In genomic region chr3:17144665-17144993, GRCh38 we compare ENCODE assay signal across 25 cellular contexts.
DNase-seq lines count a peak whose midpoint lies in the region; ATAC-seq and TF ChIP-seq lines count a peak whose summit lies in the region.
"Had no signal": no experiment of that assay in that cellular context is flagged by ENCODE, and none has a peak within 500 bp of the region (broad histone marks: within the 10 kb centered on the region; RNA-seq: fewer than 3 reads in every experiment).

No MANE protein-coding gene starts in this region.

- no peak overlapping the region for H3K4me3 ChIP-seq in ovary
- H3K4me3 ChIP-seq in PC-9, result no peak overlapping the region
- H3K4me3 ChIP-seq: heart left ventricle, left ventricle myocardium inferior, smooth muscle cell, stomach, uterus had no signal

- peaks cover 8% of the 10 kb centered on the region for H3K4me1 Mint-ChIP-seq in activated T-cell treated with anti-CD3 and anti-CD28 coated beads, Interleukin-2, amount 50 U/mL, for 4 hours (ENCODE audit: low read depth)
- H3K4me1 Mint-ChIP-seq in activated CD8-positive, alpha-beta T cell treated with anti-CD3 and anti-CD28 coated beads, Interleukin-2, amount 10 ng/mL, durations not matched to agents 7 days and 5 days (ENCODE audit: low read depth), result peaks cover 31% of the 10 kb centered on the region

- TF ChIP-seq CTCF in GM20000 (IDR thresholded peaks at IDR 0.05; ENCODE audit: extremely low read depth, missing control alignments), result no peak
- no peak for TF ChIP-seq CTCF in ovary (IDR thresholded peaks at IDR 0.05)
- no peak for TF ChIP-seq CTCF in PC-9 (conservative IDR thresholded peaks at IDR 0.05)

- POLR2A ChIA-PET in activated CD8-positive, alpha-beta T cell treated with anti-CD3 and anti-CD28 coated beads, Interleukin-2, amount 10 ng/mL, durations not matched to agents 7 days and 5 days (lab: Charles Lee), result interaction anchor here (1.0 kb wide), 1 partner anchor 90 kb away, joined by 4 read pairs; no protein-coding TSS in a partner anchor
- POLR2A ChIA-PET in PC-9 (lab: Charles Lee; ENCODE audit: unreplicated experiment), result no interaction called here

- H3K4me1 ChIP-seq in ovary (ENCODE audit: insufficient read depth) (no peaks in the 10 kb centered on the region), PC-9 (replicated peaks; ENCODE audit: insufficient read depth) (no peaks in the 10 kb centered on the region)
- H3K4me1 ChIP-seq: BE2C, stomach, uterus had no signal

- peak overlapping the region; percentile 50 for H3K27ac Mint-ChIP-seq in activated CD8-positive, alpha-beta T cell treated with anti-CD3 and anti-CD28 coated beads, Interleukin-2, amount 10 ng/mL, durations not matched to agents 7 days and 5 days

- CTCF ChIA-PET in activated CD8-positive, alpha-beta T cell treated with anti-CD3 and anti-CD28 coated beads, Interleukin-2, amount 10 ng/mL, durations not matched to agents 7 days and 5 days (lab: Charles Lee), result no interaction called here
- CTCF ChIA-PET in PC-9 (lab: Charles Lee), result no interaction called here

- no peak overlapping the region for H3K4me3 Mint-ChIP-seq in activated T-cell treated with anti-CD3 and anti-CD28 coated beads, Interleukin-2, amount 50 U/mL, for 4 hours
- H3K4me3 Mint-ChIP-seq in activated CD8-positive, alpha-beta T cell treated with anti-CD3 and anti-CD28 coated beads, Interleukin-2, amount 10 ng/mL, durations not matched to agents 7 days and 5 days, result no peak overlapping the region

- no peaks in the 10 kb centered on the region for H4K20me1 ChIP-seq in PC-9 (ENCODE audit: insufficient read depth)

- TF ChIP-seq EP300 in ovary (IDR thresholded peaks at IDR 0.05), result no peak

- H3K9me2 ChIP-seq in PC-9 (ENCODE audit: insufficient read depth), result no peaks in the 10 kb centered on the region

- BruUV-seq in PC-9 (replicated peaks; lab: Mats Ljungman, UMichigan), result no TSS peak

- H3F3A ChIP-seq in PC-9 (ENCODE audit: insufficient read depth, low read depth), result no peaks in the 10 kb centered on the region

- H3K27ac ChIP-seq in ovary, result no peak overlapping the region
- no peak overlapping the region for H3K27ac ChIP-seq in PC-9
- H3K27ac ChIP-seq: heart left ventricle, left ventricle myocardium inferior, stomach, uterus had no signal

- 89 to 96% (median 91%) methylated on average over 7 of the region's 7 CpGs for WGBS in ovary, 3 donors

- H3K27me3 Mint-ChIP-seq in activated T-cell treated with anti-CD3 and anti-CD28 coated beads, Interleukin-2, amount 50 U/mL, for 4 hours (ENCODE audit: low read depth), result no peaks in the 10 kb centered on the region
- H3K27me3 Mint-ChIP-seq in activated CD8-positive, alpha-beta T cell treated with anti-CD3 and anti-CD28 coated beads, Interleukin-2, amount 10 ng/mL, durations not matched to agents 7 days and 5 days (ENCODE audit: low read depth), result no peaks in the 10 kb centered on the region

- H3K9me3 ChIP-seq in ovary (no peaks in the 10 kb centered on the region), PC-9 (ENCODE audit: insufficient read depth, low read depth) (no peaks in the 10 kb centered on the region)
- H3K9me3 ChIP-seq: BE2C, heart left ventricle, left ventricle myocardium inferior, stomach, uterus had no signal

- H3K9me3 Mint-ChIP-seq in activated T-cell treated with anti-CD3 and anti-CD28 coated beads, Interleukin-2, amount 50 U/mL, for 4 hours, result no peaks in the 10 kb centered on the region
- H3K9me3 Mint-ChIP-seq in activated CD8-positive, alpha-beta T cell treated with anti-CD3 and anti-CD28 coated beads, Interleukin-2, amount 10 ng/mL, durations not matched to agents 7 days and 5 days (ENCODE audit: insufficient read depth), result no peaks in the 10 kb centered on the region

- H3K27me3 ChIP-seq in ovary, result no peaks in the 10 kb centered on the region
- H3K27me3 ChIP-seq in PC-9 (ENCODE audit: insufficient read depth, low read depth), result no peaks in the 10 kb centered on the region
- H3K27me3 ChIP-seq: BE2C, heart left ventricle, stomach, uterus had no signal

- intact Hi-C loops in ovary (cut with DNase I), result no loop called here
- intact Hi-C loops in PC-9 (cut with micrococcal nuclease; ENCODE audit: unreplicated experiment), result no loop called here

- H3K79me2 ChIP-seq in PC-9 (ENCODE audit: low read depth), result no peaks in the 10 kb centered on the region

- no peak overlapping the region for H3K4me2 ChIP-seq in PC-9
- H3K4me2 ChIP-seq: smooth muscle cell had no signal

- peak; percentile 72 for ATAC-seq in activated T-cell treated with anti-CD3 and anti-CD28 coated beads, Interleukin-2, amount 50 U/mL, for 4 hours
- ATAC-seq in activated CD8-positive, alpha-beta T cell treated with anti-CD3 and anti-CD28 coated beads, Interleukin-2, amount 10 ng/mL, durations not matched to agents 7 days and 5 days, result no peak
- peak; percentile 68 for ATAC-seq in stimulated activated naive CD8-positive, alpha-beta T cell treated with anti-CD3 and anti-CD28 coated beads, Interleukin-15, Interleukin-2, amounts not matched to agents 100 U/mL and 50 U/mL, for 24 hours
- ATAC-seq: esophagus mucosa, HCT116, heart left ventricle, Panc1 had no signal

- no peak overlapping the region for H2AFZ ChIP-seq in PC-9

- TF ChIP-seq POLR2A in ovary (IDR thresholded peaks at IDR 0.05), result no peak

- H3K36me3 ChIP-seq in ovary (no peaks in the 10 kb centered on the region), PC-9 (ENCODE audit: low read depth) (no peaks in the 10 kb centered on the region)
- H3K36me3 ChIP-seq: BE2C, heart left ventricle, left ventricle myocardium inferior, stomach, uterus had no signal

- peaks cover 2% of the 10 kb centered on the region for H3K36me3 Mint-ChIP-seq in activated T-cell treated with anti-CD3 and anti-CD28 coated beads, Interleukin-2, amount 50 U/mL, for 4 hours (ENCODE audit: insufficient read depth)
- H3K36me3 Mint-ChIP-seq in activated CD8-positive, alpha-beta T cell treated with anti-CD3 and anti-CD28 coated beads, Interleukin-2, amount 10 ng/mL, durations not matched to agents 7 days and 5 days (ENCODE audit: low read depth), result peaks cover 15% of the 10 kb centered on the region

- DNase-seq in activated T-cell treated with anti-CD3 and anti-CD28 coated beads, Interleukin-2, amount 50 U/mL, for 4 hours, result no peak
- DNase-seq in activated T-cell treated with anti-CD3 and anti-CD28 coated beads, Interleukin-2, amount 50 U/mL, for 1 hour, result no peak
- peak; percentile 40 for DNase-seq in GM20000 (ENCODE audit: low spot score)
- DNase-seq in activated CD8-positive, alpha-beta T cell treated with anti-CD3 and anti-CD28 coated beads, Interleukin-2, amount 10 ng/mL, durations not matched to agents 7 days and 5 days, result no peak
- DNase-seq in stimulated activated naive CD8-positive, alpha-beta T cell treated with anti-CD3 and anti-CD28 coated beads, Interleukin-15, Interleukin-2, amounts not matched to agents 100 U/mL and 50 U/mL, for 24 hours, result no peak
- no peak for DNase-seq in ovary
- no peak for DNase-seq in PC-9
- DNase-seq: activated naive CD4-positive, alpha-beta T cell; amygdala; BE2C; DMS 273 treated with DMSO at 0.1 percent for 48 hours; foreskin fibroblast; heart left ventricle; islet precursor cell; left ventricle myocardium inferior; NCI-H1048; NCI-H2107; Right ventricle myocardium superior; stimulated activated CD4-positive, alpha-beta T cell treated with anti-CD3 and anti-CD28 coated beads, Interleukin-2, amount 100 ng/mL, for 24 hours; stomach; uterus had no signal
